Comparison of ENCODE assay signal across 14 cellular contexts in the genomic region with DNA sequence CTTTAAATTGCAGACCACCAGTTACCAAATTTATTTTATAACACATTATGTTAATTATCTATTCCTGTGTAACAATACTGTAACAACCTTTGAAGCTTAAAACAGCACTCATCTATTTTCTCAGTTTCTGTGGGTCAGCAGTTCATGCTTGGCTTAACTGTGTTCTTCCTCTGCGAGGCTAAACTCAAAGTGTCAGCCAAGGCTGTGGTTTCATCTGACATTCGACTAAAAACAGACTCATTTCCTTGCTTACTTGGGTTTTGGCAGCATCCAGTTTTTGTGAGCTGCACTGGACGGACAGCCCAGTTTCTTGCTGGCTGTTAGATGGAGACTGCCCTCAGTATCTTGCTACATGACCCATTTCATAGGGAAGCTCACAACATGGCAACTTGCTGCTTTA.
A peak's percentile ranks its signal among the peaks of the same experiment; 100 is the strongest.
DNase-seq lines count a peak whose midpoint lies in the region; ATAC-seq and TF ChIP-seq lines count a peak whose summit lies in the region.
"Had no signal": no experiment of that assay in that cellular context is flagged by ENCODE, and none has a peak within 500 bp of the region (broad histone marks: within the 10 kb centered on the region; RNA-seq: fewer than 3 reads in every experiment).

No MANE protein-coding gene starts in this region.

- peak; percentile 11 for DNase-seq in astrocyte of the spinal cord (ENCODE audit: low read depth, low spot score)
- no peak for DNase-seq in DMS153 treated with DMSO at 0.1 percent for 48 hours (lab: John Stamatoyannopoulos, UW; ENCODE audit: unreplicated experiment)
- DNase-seq in spleen, result no peak
- DNase-seq in GM19238 (ENCODE audit: insufficient read length, low spot score), result no peak
- no peak for DNase-seq in ascending aorta (ENCODE audit: low spot score in 2 of 2)
- DNase-seq: activated CD4-positive, alpha-beta T cell treated with anti-CD3 and anti-CD28 coated beads for 4 hours; NCI-H2107; SHP77 treated with DMSO at 0.1 percent for 48 hours had no signal

- WGBS in spleen, 5 donors, result 6 to 14% (median 8%) methylated on average over 3 of the region's 3 CpGs

- TF ChIP-seq CTCF in astrocyte of the spinal cord (IDR thresholded peaks at IDR 0.05; ENCODE audit: low read depth, low read length), result no peak
- TF ChIP-seq CTCF in spleen (IDR thresholded peaks at IDR 0.05 in 8 of 11, conservative IDR thresholded peaks at IDR 0.05 in 3 of 11), result no peak
- TF ChIP-seq CTCF in ascending aorta (IDR thresholded peaks at IDR 0.05), result no peak

- H3K4me1 ChIP-seq in spleen (peaks cover 0 to 12% (median 0%) of the 10 kb centered on the region in 6 donors), ascending aorta (no peaks in the 10 kb centered on the region)
- H3K4me1 ChIP-seq: esophagus muscularis mucosa, parathyroid adenoma had no signal

- H3K4me3 ChIP-seq in astrocyte of the spinal cord (ENCODE audit: low read depth, low read length), result no peak overlapping the region
- no peak overlapping the region for H3K4me3 ChIP-seq in spleen
- H3K4me3 ChIP-seq in ascending aorta, result no peak overlapping the region
- H3K4me3 ChIP-seq: esophagus muscularis mucosa had no signal

- H3K9me3 ChIP-seq in spleen (no peaks in the 10 kb centered on the region), ascending aorta (no peaks in the 10 kb centered on the region)
- H3K9me3 ChIP-seq: esophagus muscularis mucosa had no signal

- H3K36me3 ChIP-seq in spleen (no peaks in the 10 kb centered on the region), ascending aorta (no peaks in the 10 kb centered on the region)
- H3K36me3 ChIP-seq: esophagus muscularis mucosa had no signal

- ATAC-seq in GM18498 (IDR thresholded peaks at IDR 0.05; ENCODE audit: unreplicated experiment) (peak; percentile 96), GM21447 (IDR thresholded peaks at IDR 0.05; ENCODE audit: unreplicated experiment) (peak; percentile 89), HG03175 (IDR thresholded peaks at IDR 0.05; ENCODE audit: unreplicated experiment) (peak; percentile 92)
- ATAC-seq: left lobe of liver had no signal

- in situ Hi-C loops in astrocyte of the spinal cord (cut with HindIII; ENCODE audit: low sequenced_read_pairs), result no loop called here

- intact Hi-C loops in spleen (cut with DNase I; ENCODE audit: low total_unique reads) (no loop called here), ascending aorta (cut with DNase I) (no loop called here)

- H3K27ac ChIP-seq in spleen (no peak overlapping the region), ascending aorta (no peak overlapping the region)
- H3K27ac ChIP-seq: esophagus muscularis mucosa, parathyroid adenoma had no signal

- H3K27me3 ChIP-seq in spleen (replicated peaks in 1 of 7) (no peaks in the 10 kb centered on the region), ascending aorta (no peaks in the 10 kb centered on the region)
- H3K27me3 ChIP-seq: esophagus muscularis mucosa had no signal

- no peak for TF ChIP-seq POLR2A in spleen (IDR thresholded peaks at IDR 0.05)
